10 cellular contexts compared by ENCODE assay signal in the genomic region with DNA sequence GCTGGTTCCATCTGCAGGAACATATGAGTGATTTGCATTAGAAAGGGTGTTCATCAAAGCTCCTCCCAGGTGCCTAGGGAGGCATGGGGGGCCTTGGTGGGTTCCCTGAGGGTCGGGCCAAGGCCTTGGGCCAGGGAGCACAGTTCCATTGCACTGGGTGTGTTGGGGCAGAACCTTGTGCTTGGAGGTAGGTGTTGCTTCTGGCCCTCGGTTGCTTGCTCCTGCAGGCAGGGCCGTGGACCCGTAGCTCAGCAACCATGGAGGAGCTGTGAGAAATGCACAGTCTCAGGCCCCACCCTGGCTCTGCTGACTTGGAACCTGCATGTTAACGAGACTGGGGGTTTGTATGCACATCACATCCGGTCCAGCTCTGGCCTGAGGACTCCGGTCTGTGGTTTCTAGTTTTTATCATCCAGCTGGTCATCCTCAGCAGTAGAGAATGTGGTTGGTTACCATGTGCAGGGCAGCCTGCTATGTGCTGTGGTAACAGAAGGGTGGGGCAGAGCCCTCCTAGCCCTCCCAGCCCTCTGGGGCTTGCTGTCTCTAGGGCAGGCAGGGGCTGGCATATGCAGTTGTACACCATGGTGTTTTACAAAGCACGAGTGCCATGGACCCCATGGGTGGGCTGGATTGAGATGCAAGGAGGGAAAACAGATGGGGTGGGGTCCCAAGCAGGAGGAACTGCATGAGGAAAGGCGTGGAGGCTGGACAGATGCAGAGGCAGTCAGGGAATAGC.
DNase-seq lines count a peak whose midpoint lies in the region; ATAC-seq and TF ChIP-seq lines count a peak whose summit lies in the region.
"Had no signal": no experiment of that assay in that cellular context is flagged by ENCODE, and none has a peak within 500 bp of the region (broad histone marks: within the 10 kb centered on the region; RNA-seq: fewer than 3 reads in every experiment).

No MANE protein-coding gene starts in this region.

- in situ Hi-C loops in brain microvascular endothelial cell (cut with HindIII; ENCODE audit: low pct_ligation_motif_present, low sequenced_read_pairs), result no loop called here

- WGBS in neuronal stem cell (ENCODE audit: extremely low coverage in 2 of 2, insufficient read length in 2 of 2, insufficient replicate concordance in 1 of 2), 2 donors, result no CpG with 5 or more reads among the region's 9 CpGs

- H2BK12ac ChIP-seq in neuronal stem cell (ENCODE audit: low read length), result no peak overlapping the region

- no peak overlapping the region for H4K91ac ChIP-seq in neuronal stem cell (ENCODE audit: low read depth, low read length, poor library complexity)

- peaks cover 7% of the 10 kb centered on the region; the same call in 1 of the 2 replicates for H3K4me1 ChIP-seq in GM23338 (ENCODE audit: insufficient read depth)
- H3K4me1 ChIP-seq in neuronal stem cell (ENCODE audit: control insufficient read depth in 2 of 2, insufficient read depth in 1 of 2, low read depth in 1 of 2, low read length in 2 of 2), result peaks cover 15 to 17% of the 10 kb centered on the region in 2 donors
- H3K4me1 ChIP-seq in foreskin keratinocyte, result no peaks in the 10 kb centered on the region
- H3K4me1 ChIP-seq: right lobe of liver had no signal

- no peak overlapping the region for H3K23ac ChIP-seq in neuronal stem cell (ENCODE audit: low read depth, low read length, poor library complexity)

- intact Hi-C loops in activated T-helper 1 cell treated with anti-CD3 and anti-CD28 coated beads, Interleukin-12 subunit alpha, Interleukin-12 subunit beta, Interleukin-2, Interleukin-4 antibody, amounts not matched to agents 30 ng/mL and 10 ng/mL and 1 ng/mL, durations not matched to agents 14 hours and 24 hours and 36 hours (cut with micrococcal nuclease), result no loop called here

- H3K36me3 ChIP-seq in GM23338 (ENCODE audit: insufficient read depth) (no peaks in the 10 kb centered on the region), brain microvascular endothelial cell (replicated peaks) (no peaks in the 10 kb centered on the region), neuronal stem cell (replicated peaks in 1 of 2; ENCODE audit: control insufficient read depth in 2 of 2, insufficient read depth in 2 of 2, low read length in 2 of 2) (peaks cover 0 to 2% of the 10 kb centered on the region in 2 donors)
- H3K36me3 ChIP-seq: right lobe of liver had no signal

- H3K27ac ChIP-seq in GM23338 (ENCODE audit: low read depth) (no peak overlapping the region), brain microvascular endothelial cell (peak overlapping the region; percentile 14), neuronal stem cell (replicated peaks; ENCODE audit: low read length) (no peak overlapping the region), foreskin keratinocyte (no peak overlapping the region)
- H3K27ac ChIP-seq: right lobe of liver had no signal

- no peaks in the 10 kb centered on the region for H3K79me2 ChIP-seq in GM23338 (replicated peaks; ENCODE audit: insufficient read depth)

- H3K9me3 Mint-ChIP-seq in GM23338, result no peaks in the 10 kb centered on the region; the same call in 2 of the 3 replicates
- H3K9me3 Mint-ChIP-seq in activated T-helper 1 cell treated with anti-CD3 and anti-CD28 coated beads, Interleukin-12 subunit alpha, Interleukin-12 subunit beta, Interleukin-2, Interleukin-4 antibody, amounts not matched to agents 30 ng/mL and 10 ng/mL and 1 ng/mL, durations not matched to agents 14 hours and 24 hours and 36 hours, result no peaks in the 10 kb centered on the region
- H3K9me3 Mint-ChIP-seq: activated B cell treated with CpG ODN at 0.5 μM for 24 hours had no signal

- peak overlapping the region; percentile 27 for H3K14ac ChIP-seq in neuronal stem cell (ENCODE audit: low read length)

- TF ChIP-seq CTCF in GM23338 (conservative IDR thresholded peaks at IDR 0.05; ENCODE audit: low read depth in 2 of 2), result no peak
- no peak for TF ChIP-seq CTCF in brain microvascular endothelial cell (IDR thresholded peaks at IDR 0.05; ENCODE audit: low read depth, low read length, missing control alignments)
- TF ChIP-seq CTCF in foreskin keratinocyte (conservative IDR thresholded peaks at IDR 0.05), result no peak

- no peak for DNase-seq in GM23338 (ENCODE audit: low spot score)
- peak; percentile 66 to 72 for DNase-seq in NOMO-1 (lab: John Stamatoyannopoulos, UW; ENCODE audit: unreplicated experiment in 2 of 2)
- peak; percentile 77 for DNase-seq in brain microvascular endothelial cell
- no peak for DNase-seq in neuronal stem cell (ENCODE audit: low spot score)
- DNase-seq in activated T-helper 1 cell treated with anti-CD3 and anti-CD28 coated beads, Interleukin-12 subunit alpha, Interleukin-12 subunit beta, Interleukin-2, Interleukin-4 antibody, amounts not matched to agents 30 ng/mL and 10 ng/mL and 1 ng/mL, durations not matched to agents 14 hours and 24 hours and 36 hours (ENCODE audit: low spot score), result no peak
- no peak for DNase-seq in foreskin keratinocyte
- no peak for DNase-seq in NCI-H2029 treated with DMSO at 0.1 percent for 48 hours (lab: John Stamatoyannopoulos, UW)
- DNase-seq: activated B cell treated with CpG ODN at 0.5 μM for 24 hours had no signal

- no peaks in the 10 kb centered on the region for H3K27me3 ChIP-seq in GM23338 (ENCODE audit: insufficient read depth)
- H3K27me3 ChIP-seq in brain microvascular endothelial cell (replicated peaks), result no peaks in the 10 kb centered on the region
- no peaks in the 10 kb centered on the region for H3K27me3 ChIP-seq in neuronal stem cell (ENCODE audit: control insufficient read depth in 3 of 3, insufficient read depth in 3 of 3, low read depth in 1 of 3, low read length in 3 of 3)
- H3K27me3 ChIP-seq in foreskin keratinocyte, result no peaks in the 10 kb centered on the region
- H3K27me3 ChIP-seq: right lobe of liver had no signal

- H3K79me1 ChIP-seq in neuronal stem cell (ENCODE audit: low read depth, low read length), result peaks cover 8% of the 10 kb centered on the region

- peak; percentile 49 for ATAC-seq in GM23338
- ATAC-seq in foreskin keratinocyte, result no peak
- ATAC-seq in HG02571 (IDR thresholded peaks at IDR 0.05; ENCODE audit: unreplicated experiment), result no peak

- H3K4me1 Mint-ChIP-seq in GM23338, result peaks cover 21% of the 10 kb centered on the region
- H3K4me1 Mint-ChIP-seq in activated T-helper 1 cell treated with anti-CD3 and anti-CD28 coated beads, Interleukin-12 subunit alpha, Interleukin-12 subunit beta, Interleukin-2, Interleukin-4 antibody, amounts not matched to agents 30 ng/mL and 10 ng/mL and 1 ng/mL, durations not matched to agents 14 hours and 24 hours and 36 hours (ENCODE audit: low read depth), result peaks cover 11% of the 10 kb centered on the region
- H3K4me1 Mint-ChIP-seq: activated B cell treated with CpG ODN at 0.5 μM for 24 hours had no signal

- H3K9ac ChIP-seq in neuronal stem cell (ENCODE audit: low read depth, low read length, poor library complexity), result no peak overlapping the region

- H3F3A ChIP-seq in GM23338 (replicated peaks; ENCODE audit: low read depth), result no peaks in the 10 kb centered on the region

- H2AK5ac ChIP-seq in neuronal stem cell (ENCODE audit: low read depth, low read length), result peak overlapping the region; percentile 1

- no peak overlapping the region for H3K4ac ChIP-seq in neuronal stem cell (ENCODE audit: low read length)

- no peak overlapping the region for H4K8ac ChIP-seq in neuronal stem cell (ENCODE audit: low read depth, low read length)

- H3K27me3 Mint-ChIP-seq in GM23338 (ENCODE audit: insufficient read depth, low read depth, poor library complexity), result peaks cover 5% of the 10 kb centered on the region
- no peaks in the 10 kb centered on the region for H3K27me3 Mint-ChIP-seq in activated T-helper 1 cell treated with anti-CD3 and anti-CD28 coated beads, Interleukin-12 subunit alpha, Interleukin-12 subunit beta, Interleukin-2, Interleukin-4 antibody, amounts not matched to agents 30 ng/mL and 10 ng/mL and 1 ng/mL, durations not matched to agents 14 hours and 24 hours and 36 hours (ENCODE audit: insufficient read depth)

- no peak overlapping the region for H2BK15ac ChIP-seq in neuronal stem cell (ENCODE audit: low read length)

- H2BK5ac ChIP-seq in neuronal stem cell (ENCODE audit: low read length), result no peak overlapping the region

- H3K9me2 ChIP-seq in GM23338 (ENCODE audit: insufficient read depth), result no peaks in the 10 kb centered on the region; the same call in 1 of the 2 replicates

- no peak overlapping the region for H2BK120ac ChIP-seq in neuronal stem cell (ENCODE audit: low read depth, low read length)

- peaks cover 4 to 8% of the 10 kb centered on the region in 2 donors for H3K9me3 ChIP-seq in neuronal stem cell (replicated peaks in 1 of 2; ENCODE audit: control insufficient read depth in 2 of 2, insufficient read depth in 1 of 2, low read depth in 1 of 2, low read length in 2 of 2)
- H3K9me3 ChIP-seq: right lobe of liver had no signal

- H3K4me3 Mint-ChIP-seq in GM23338, result no peak overlapping the region
- no peak overlapping the region for H3K4me3 Mint-ChIP-seq in activated T-helper 1 cell treated with anti-CD3 and anti-CD28 coated beads, Interleukin-12 subunit alpha, Interleukin-12 subunit beta, Interleukin-2, Interleukin-4 antibody, amounts not matched to agents 30 ng/mL and 10 ng/mL and 1 ng/mL, durations not matched to agents 14 hours and 24 hours and 36 hours
- H3K4me3 Mint-ChIP-seq: activated B cell treated with CpG ODN at 0.5 μM for 24 hours had no signal

- no peak overlapping the region for H2AFZ ChIP-seq in GM23338
- H2AFZ ChIP-seq in neuronal stem cell (ENCODE audit: low read length), result no peak overlapping the region

- peak overlapping the region; percentile 15 for H3K18ac ChIP-seq in neuronal stem cell (ENCODE audit: low read length)

- H3K4me3 ChIP-seq in GM23338 (no peak overlapping the region), brain microvascular endothelial cell (ENCODE audit: low read depth, low read length) (no peak overlapping the region), neuronal stem cell (ENCODE audit: low read length in 2 of 2) (no peak overlapping the region)
- H3K4me3 ChIP-seq: right lobe of liver had no signal

- no peaks in the 10 kb centered on the region; the same call in 2 of the 3 replicates for H3K36me3 Mint-ChIP-seq in GM23338 (ENCODE audit: low read depth)
- H3K36me3 Mint-ChIP-seq in activated T-helper 1 cell treated with anti-CD3 and anti-CD28 coated beads, Interleukin-12 subunit alpha, Interleukin-12 subunit beta, Interleukin-2, Interleukin-4 antibody, amounts not matched to agents 30 ng/mL and 10 ng/mL and 1 ng/mL, durations not matched to agents 14 hours and 24 hours and 36 hours (ENCODE audit: low read depth), result no peaks in the 10 kb centered on the region

- H3K4me2 ChIP-seq in GM23338 (no peak overlapping the region), neuronal stem cell (ENCODE audit: insufficient read depth, low read length, poor library complexity, severe bottlenecking) (no peak overlapping the region)

- no peaks in the 10 kb centered on the region for H4K20me1 ChIP-seq in GM23338 (replicated peaks; ENCODE audit: insufficient read depth)

- H3K27ac Mint-ChIP-seq in GM23338, result peak overlapping the region; percentile 68; the same call in 1 of the 2 replicates
- no peak overlapping the region for H3K27ac Mint-ChIP-seq in activated T-helper 1 cell treated with anti-CD3 and anti-CD28 coated beads, Interleukin-12 subunit alpha, Interleukin-12 subunit beta, Interleukin-2, Interleukin-4 antibody, amounts not matched to agents 30 ng/mL and 10 ng/mL and 1 ng/mL, durations not matched to agents 14 hours and 24 hours and 36 hours
- H3K27ac Mint-ChIP-seq: activated B cell treated with CpG ODN at 0.5 μM for 24 hours had no signal

Comparison
In these comparisons a context has a peak if more than half of its experiments do, and no peak if none do; other contexts are left out.
1. DNase-seq: peak in NOMO-1 (2 of 2) and brain microvascular endothelial cell (single experiment); none in GM23338 (single experiment), neuronal stem cell (single experiment), activated T-helper 1 cell treated with anti-CD3 and anti-CD28 coated beads, Interleukin-12 subunit alpha, Interleukin-12 subunit beta, Interleukin-2, Interleukin-4 antibody, amounts not matched to agents 30 ng/mL and 10 ng/mL and 1 ng/mL, durations not matched to agents 14 hours and 24 hours and 36 hours (single experiment), foreskin keratinocyte (0 of 2) and NCI-H2029 treated with DMSO at 0.1 percent for 48 hours (single experiment).